Comparison of ENCODE assay signal across 1 cellular context in genomic region chr1:109191377-109191776, GRCh38.
TF ChIP-seq lines count a peak whose summit lies in the region.

No MANE protein-coding gene starts in this region.

TF ChIP-seq in K562, 482 proteins besides CTCF, POLR2A, EP300 and RAD21 (continued from another document and continues in another):
- no peak for TF ChIP-seq ARID3A (IDR thresholded peaks at IDR 0.05; ENCODE audit: borderline replicate concordance, low read depth, low read length)
- TF ChIP-seq GTF2B (IDR thresholded peaks at IDR 0.05; ENCODE audit: extremely low read depth, insufficient read length), result no peak
- 0 out of 2 replicates have a peak, but pooled peaks have one; percentile 44 for TF ChIP-seq TFAP4 (CRISPR knock-in tag; IDR thresholded peaks at IDR 0.05; ENCODE audit: borderline replicate concordance)
- TF ChIP-seq KLF16 (IDR thresholded peaks at IDR 0.05), result no peak
- TF ChIP-seq HES1 (IDR thresholded peaks at IDR 0.05; ENCODE audit: low read depth), result no peak
- no peak for TF ChIP-seq RBM17 (IDR thresholded peaks at IDR 0.05; ENCODE audit: borderline replicate concordance, low read depth, low read length)
- peak; percentile 34; the same call in 1 of the 2 replicates for TF ChIP-seq ZBTB2 (IDR thresholded peaks at IDR 0.05)
- no peak for TF ChIP-seq KDM1A (IDR thresholded peaks at IDR 0.05)
- TF ChIP-seq MNT (conservative IDR thresholded peaks at IDR 0.05), result peak; percentile 52 to 55; a peak in 2 of 4 replicates
- TF ChIP-seq MYC (IDR thresholded peaks at IDR 0.05; ENCODE audit: low read depth, low read length), result no peak
- no peak for TF ChIP-seq MYC (CRISPR knock-in tag; IDR thresholded peaks at IDR 0.05; ENCODE audit: borderline replicate concordance, low read depth)
- 0 out of 2 replicates have a peak, but pooled peaks have one; percentile 12 for TF ChIP-seq SMC3 (conservative IDR thresholded peaks at IDR 0.05; ENCODE audit: insufficient read depth, low read depth, low read length)
- TF ChIP-seq DLX4 (CRISPR knock-in tag; IDR thresholded peaks at IDR 0.05), result no peak
- TF ChIP-seq FIP1L1 (IDR thresholded peaks at IDR 0.05; ENCODE audit: low read depth, low read length, poor library complexity, severe bottlenecking), result no peak
- no peak for TF ChIP-seq SRSF3 (IDR thresholded peaks at IDR 0.05; ENCODE audit: insufficient read depth, low read length)
- TF ChIP-seq HNRNPL (IDR thresholded peaks at IDR 0.05; ENCODE audit: low read depth, low read length), result no peak
- 0 out of 2 replicates have a peak, but pooled peaks have one; percentile 16 for TF ChIP-seq ATF7 (IDR thresholded peaks at IDR 0.05)
- no peak for TF ChIP-seq POLR2B (IDR thresholded peaks at IDR 0.05; ENCODE audit: low read depth, partially characterized antibody)
- TF ChIP-seq NFIC (IDR thresholded peaks at IDR 0.05), result 0 out of 2 replicates have a peak, but pooled peaks have one; percentile 24
- no peak for TF ChIP-seq ZNF398 (CRISPR knock-in tag; IDR thresholded peaks at IDR 0.05)
- TF ChIP-seq CEBPG (CRISPR knock-in tag; IDR thresholded peaks at IDR 0.05), result no peak
- TF ChIP-seq CEBPG (tag; conservative IDR thresholded peaks at IDR 0.05 in 1 of 2, IDR thresholded peaks at IDR 0.05 in 1 of 2), result no peak
- TF ChIP-seq ZNF79 (CRISPR knock-in tag; IDR thresholded peaks at IDR 0.05; ENCODE audit: low read depth), result no peak
- peak; percentile 74 for TF ChIP-seq MITF (IDR thresholded peaks at IDR 0.05)
- TF ChIP-seq TCF15 (CRISPR knock-in tag; IDR thresholded peaks at IDR 0.05), result no peak
- TF ChIP-seq ZNF740 (CRISPR knock-in tag; IDR thresholded peaks at IDR 0.05), result peak; percentile 91
- peak in 1 of 2 experiments; percentile 66; a peak in 1 of 4 replicates for TF ChIP-seq ZNF740 (tag; IDR thresholded peaks at IDR 0.05)
- TF ChIP-seq HOMEZ (CRISPR knock-in tag; IDR thresholded peaks at IDR 0.05), result no peak
- TF ChIP-seq ZBTB17 (CRISPR knock-in tag; IDR thresholded peaks at IDR 0.05), result no peak
- TF ChIP-seq SP1 (CRISPR knock-in tag; IDR thresholded peaks at IDR 0.05), result 0 out of 2 replicates have a peak, but pooled peaks have one; percentile 27
- no peak for TF ChIP-seq HBP1 (CRISPR knock-in tag; IDR thresholded peaks at IDR 0.05)
- no peak for TF ChIP-seq ZEB2 (IDR thresholded peaks at IDR 0.05)
- TF ChIP-seq CCAR2 (IDR thresholded peaks at IDR 0.05; ENCODE audit: low read depth, low read length), result no peak
- TF ChIP-seq GABPB2 (CRISPR knock-in tag; conservative IDR thresholded peaks at IDR 0.05), result no peak
- no peak for TF ChIP-seq KDM5B (IDR thresholded peaks at IDR 0.05; ENCODE audit: insufficient replicate concordance, low read depth, low read length)
- TF ChIP-seq BCL6 (CRISPR knock-in tag; IDR thresholded peaks at IDR 0.05), result no peak
- no peak for TF ChIP-seq COPS2 (conservative IDR thresholded peaks at IDR 0.05)
- TF ChIP-seq TAF9B (IDR thresholded peaks at IDR 0.05; ENCODE audit: partially characterized antibody), result no peak
- TF ChIP-seq IRF9 (tag; IDR thresholded peaks at IDR 0.05), result no peak
- TF ChIP-seq PKNOX1 (IDR thresholded peaks at IDR 0.05), result peak; percentile 41
- TF ChIP-seq DPF2 (IDR thresholded peaks at IDR 0.05), result no peak
- 0 out of 2 replicates have a peak, but pooled peaks have one; percentile 22 for TF ChIP-seq ETV1 (tag; conservative IDR thresholded peaks at IDR 0.05; ENCODE audit: low read depth)
- TF ChIP-seq ETV5 (CRISPR knock-in tag; IDR thresholded peaks at IDR 0.05; ENCODE audit: low read depth), result no peak
- peak in 1 of 2 experiments; percentile 56; a peak in 1 of 3 replicates for TF ChIP-seq CBX3 (IDR thresholded peaks at IDR 0.05; ENCODE audit: borderline replicate concordance in 1 of 2, low read length in 2 of 2)
- TF ChIP-seq ILK (tag; IDR thresholded peaks at IDR 0.05; ENCODE audit: borderline replicate concordance, low read depth), result no peak
- TF ChIP-seq POLR2AphosphoS5 (IDR thresholded peaks at IDR 0.05; ENCODE audit: control insufficient read depth, insufficient read depth, low read depth, low read length), result no peak
